ENCODE assay signal across 23 cellular contexts in the genomic region with DNA sequence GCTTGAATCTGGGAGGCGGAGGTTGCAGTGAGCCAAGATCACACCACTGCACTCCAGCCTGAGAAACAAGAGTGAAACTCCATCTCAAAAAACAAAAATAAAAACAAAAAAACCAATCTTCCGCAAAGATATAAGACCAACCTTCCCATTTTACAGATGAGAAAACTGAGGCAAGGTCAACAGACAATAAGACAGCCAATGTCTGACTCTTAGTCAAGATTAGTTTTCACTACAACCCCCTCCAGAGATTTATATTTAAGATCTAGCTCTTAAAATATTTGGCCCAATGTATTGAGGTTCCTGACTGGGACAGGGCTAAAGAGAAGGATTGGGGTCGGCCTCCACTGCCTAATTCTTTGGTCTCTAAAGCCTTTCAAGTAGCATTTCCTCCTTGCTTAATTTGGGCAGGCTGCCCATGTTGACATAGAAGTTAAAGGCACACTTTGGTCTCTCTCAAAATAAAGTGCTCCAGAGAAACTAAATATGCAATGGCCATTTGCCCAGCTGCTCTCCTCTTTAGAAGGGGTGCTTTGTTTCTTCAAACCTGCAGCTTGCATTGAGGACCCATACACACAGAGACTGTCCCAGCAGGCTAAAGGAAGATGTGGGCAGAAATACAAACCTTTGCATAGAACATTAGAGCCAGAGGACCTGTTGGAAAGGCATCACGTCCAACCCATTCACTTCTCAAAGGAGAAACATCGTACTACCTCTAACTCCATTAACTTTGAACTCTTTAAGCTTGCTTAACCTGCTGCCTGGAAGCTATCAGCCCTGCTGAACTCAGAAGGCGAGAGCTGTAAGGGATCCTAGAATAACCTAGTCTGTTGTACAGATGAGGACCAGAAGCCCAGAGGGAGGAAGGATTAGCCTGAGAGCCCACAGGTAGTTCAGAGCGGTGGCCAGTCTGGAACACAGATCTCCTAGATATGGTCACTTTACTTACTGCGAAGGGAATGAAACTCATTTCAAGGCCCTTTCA. TPM values are rescaled to one million over a fixed set of nuclear protein-coding genes. Genes with fewer than 3 reads are reported as not detected.
DNase-seq lines count a peak whose midpoint lies in the region; ATAC-seq and TF ChIP-seq lines count a peak whose summit lies in the region.
"Had no signal": no experiment of that assay in that cellular context is flagged by ENCODE, and none has a peak within 500 bp of the region (broad histone marks: within the 10 kb centered on the region; RNA-seq: fewer than 3 reads in every experiment).

No MANE protein-coding gene starts in this region.

- TF ChIP-seq CTCF in dorsolateral prefrontal cortex (IDR thresholded peaks at IDR 0.05 in 54 of 56, conservative IDR thresholded peaks at IDR 0.05 in 2 of 56; ENCODE audit: low read depth in 1 of 56, partially characterized antibody in 56 of 56): no peak
- TF ChIP-seq CTCF in lower lobe of right lung (IDR thresholded peaks at IDR 0.05): no peak
- TF ChIP-seq CTCF in thyroid gland (IDR thresholded peaks at IDR 0.05): no peak

- H3K4me1 ChIP-seq in lower lobe of right lung (no peaks in the 10 kb centered on the region), thyroid gland (peaks cover 34 to 37% of the 10 kb centered on the region in 2 donors)
- H3K4me1 ChIP-seq: body of pancreas had no signal

- peak in 1 of 2 donors; percentile 37 for TF ChIP-seq POLR2A in thyroid gland (IDR thresholded peaks at IDR 0.05)

- 62 to 63% methylated on average over 8 of the region's 8 CpGs for WGBS in thyroid gland, 2 donors

- ATAC-seq in lower lobe of right lung: peak; percentile 65 to 76
- ATAC-seq in GM18520 (IDR thresholded peaks at IDR 0.05; ENCODE audit: unreplicated experiment): no peak
- ATAC-seq: activated naive CD4-positive, alpha-beta T cell treated with anti-CD3 and anti-CD28 coated beads, Interleukin-2, amount 50 U/mL, for 72 hours; body of pancreas; GM12878; Panc1 had no signal

- H3K27ac ChIP-seq in dorsolateral prefrontal cortex: peak overlapping the region in 39 of 59 donors; percentile 3 to 81 (median 59)
- peak overlapping the region; percentile 32 for H3K27ac ChIP-seq in lower lobe of right lung
- H3K27ac ChIP-seq in thyroid gland: peak overlapping the region; percentile 68 to 78 (median 73)
- H3K27ac ChIP-seq: body of pancreas had no signal

- DNase-seq in NCI-H1092 treated with DMSO at 0.1 percent for 48 hours (lab: John Stamatoyannopoulos, UW) (peak; percentile 28), NCI-H1092 (lab: John Stamatoyannopoulos, UW) (no peak), dorsolateral prefrontal cortex (peak in 1 of 10 donors; percentile 22), lower lobe of right lung (no peak), thyroid gland (peak; percentile 89), NCI-H748 (lab: John Stamatoyannopoulos, UW; ENCODE audit: unreplicated experiment) (no peak)
- DNase-seq in activated CD4-positive, alpha-beta T cell treated with anti-CD3 and anti-CD28 coated beads for 1 hour: no peak
- DNase-seq: body of pancreas; Calu3; left cardiac atrium; NCI-H2171 treated with DMSO at 0.1 percent for 48 hours; NCI-H82; stimulated activated naive CD4-positive, alpha-beta T cell treated with Interleukin-2 at 50 U/mL for 16 hours had no signal

- H3K36me3 ChIP-seq in lower lobe of right lung (no peaks in the 10 kb centered on the region), thyroid gland (no peaks in the 10 kb centered on the region)

- H3K9me3 ChIP-seq in lower lobe of right lung (no peaks in the 10 kb centered on the region), thyroid gland (no peaks in the 10 kb centered on the region)
- H3K9me3 ChIP-seq: body of pancreas had no signal

- intact Hi-C loops in dorsolateral prefrontal cortex (cut with DNase I): no loop called here
- intact Hi-C loops in lower lobe of right lung (cut with DNase I): no loop called here
- intact Hi-C loops in thyroid gland (cut with DNase I): no loop called here

- H3K27me3 ChIP-seq in dorsolateral prefrontal cortex: peaks cover 0 to 35% (median 0%) of the 10 kb centered on the region in 45 donors
- no peaks in the 10 kb centered on the region for H3K27me3 ChIP-seq in lower lobe of right lung (ENCODE audit: low read depth)
- no peaks in the 10 kb centered on the region for H3K27me3 ChIP-seq in thyroid gland
- H3K27me3 ChIP-seq: body of pancreas had no signal

- H3K4me3 ChIP-seq in dorsolateral prefrontal cortex (no peak overlapping the region), lower lobe of right lung (no peak overlapping the region), thyroid gland (replicated peaks in 1 of 3) (no peak overlapping the region)
- H3K4me3 ChIP-seq: body of pancreas, GM12878 had no signal

RNA-seq across cellular contexts. Expression of a gene that starts 3.9 kb away (rescaled TPM):
- total RNA-seq in dorsolateral prefrontal cortex (under 1 TPM in 22 of 120 experiments, not detected in 98; 0.11 to 0.82 (median 0.20) TPM), lower lobe of right lung (not detected), thyroid gland (under 1 TPM; 0.29 to 0.89 (median 0.72) TPM)
- total RNA-seq: A172; activated CD8-positive, alpha-beta memory T cell treated with anti-CD3 and anti-CD28 coated beads for 36 hours; activated naive CD4-positive, alpha-beta T cell treated with anti-CD3 and anti-CD28 coated beads, Interleukin-2, amount 50 U/mL, for 72 hours; body of pancreas; Calu3; endothelial cell of umbilical vein; GM12878; HT1080; left cardiac atrium; LHCN-M2; SK-MEL-5 had no signal

Comparison
In these comparisons a context has a peak if more than half of its experiments do, and no peak if none do; other contexts are left out.
1. DNase-seq: peak in NCI-H1092 treated with DMSO at 0.1 percent for 48 hours (single experiment) and thyroid gland (2 of 2); none in NCI-H1092 (single experiment), lower lobe of right lung (single experiment), NCI-H748 (single experiment) and activated CD4-positive, alpha-beta T cell treated with anti-CD3 and anti-CD28 coated beads for 1 hour (single experiment).
2. Peak in every context shown above with its lines, with median percentiles within 50 percentile points of each other: H3K27ac ChIP-seq.